Comparison of ENCODE assay signal across 8 cellular contexts in the genomic region with DNA sequence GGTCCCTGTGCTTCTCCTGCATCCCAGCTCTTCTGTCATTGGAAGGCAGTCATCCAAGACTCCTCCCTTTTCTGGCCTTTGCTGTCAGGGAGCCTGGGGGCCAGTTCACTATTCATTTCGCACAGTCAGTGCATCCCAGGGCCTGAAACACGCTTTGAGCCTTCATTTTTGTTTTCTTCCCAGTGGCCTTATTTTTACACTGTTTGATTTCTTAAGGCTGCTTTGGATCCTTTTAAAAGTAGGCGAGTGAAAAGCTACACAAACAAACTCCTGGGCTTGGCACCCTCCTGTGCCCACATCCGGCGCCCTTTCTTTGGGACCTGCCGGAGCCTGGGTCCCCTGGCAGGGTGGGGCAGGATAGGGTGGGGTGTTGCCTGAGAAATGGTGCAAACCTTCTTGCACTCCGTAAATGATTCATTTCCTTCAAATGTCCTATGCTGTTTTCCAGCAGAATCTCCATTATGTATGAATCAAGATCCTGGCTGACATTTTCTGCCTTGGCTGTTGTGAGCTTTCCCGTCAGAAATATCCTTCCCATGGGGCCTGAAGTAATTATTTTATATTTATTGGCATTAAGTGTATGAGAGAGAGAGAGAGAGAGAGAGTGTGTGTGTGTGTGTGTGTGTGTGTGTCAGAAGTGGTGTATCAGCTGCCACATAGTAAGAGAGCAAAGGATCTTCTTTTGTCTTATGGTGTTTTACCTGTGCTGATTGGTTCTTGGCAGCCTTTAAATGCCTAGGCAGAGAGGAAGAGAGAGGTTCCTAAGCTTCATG. TPM values are rescaled to one million over a fixed set of nuclear protein-coding genes. Genes with fewer than 3 reads are reported as not detected.
DNase-seq lines count a peak whose midpoint lies in the region; ATAC-seq and TF ChIP-seq lines count a peak whose summit lies in the region.

No MANE protein-coding gene starts in this region.

- no peak overlapping the region for H3K9ac ChIP-seq in HUES48 (ENCODE audit: low read depth, low read length)

- H3K4me3 ChIP-seq in HUES48 (ENCODE audit: low read depth, low read length) (no peak overlapping the region), lower lobe of right lung (no peak overlapping the region)

- no peaks in the 10 kb centered on the region for H3K27me3 ChIP-seq in HUES48 (ENCODE audit: control insufficient read depth, insufficient read depth, low read length)
- no peaks in the 10 kb centered on the region for H3K27me3 ChIP-seq in lower lobe of right lung (ENCODE audit: low read depth)

- H3K36me3 ChIP-seq in HUES48 (ENCODE audit: control insufficient read depth, insufficient read depth, low read length) (no peaks in the 10 kb centered on the region), lower lobe of right lung (no peaks in the 10 kb centered on the region)

- no peak for TF ChIP-seq CTCF in lower lobe of right lung (IDR thresholded peaks at IDR 0.05)

- ATAC-seq in lower lobe of right lung: peak; percentile 83 to 85
- no peak for ATAC-seq in HG03342 (IDR thresholded peaks at IDR 0.05; ENCODE audit: unreplicated experiment)

- H3K27ac ChIP-seq in HUES48 (ENCODE audit: low read depth, low read length): peak overlapping the region; percentile 40
- peak overlapping the region; percentile 77 for H3K27ac ChIP-seq in lower lobe of right lung

- DNase-seq in A172 (ENCODE audit: low spot score) (peak; percentile 77), astrocyte of the hippocampus (ENCODE audit: low read depth, low spot score) (peak; percentile 61), lower lobe of right lung (peak; percentile 77), NCI-H524 treated with DMSO at 0.1 percent for 48 hours (lab: John Stamatoyannopoulos, UW) (no peak), NCI-H1092 (lab: John Stamatoyannopoulos, UW) (no peak), MV-4-11 (lab: John Stamatoyannopoulos, UW) (no peak)

- intact Hi-C loops in lower lobe of right lung (cut with DNase I): no loop called here

- H3K4me1 ChIP-seq in HUES48 (ENCODE audit: control insufficient read depth, insufficient read depth, low read length) (peaks cover 45% of the 10 kb centered on the region), lower lobe of right lung (peaks cover 70% of the 10 kb centered on the region)

- H3K9me3 ChIP-seq in HUES48 (ENCODE audit: control insufficient read depth, insufficient read depth, low read length): peaks cover 4% of the 10 kb centered on the region; the same call in 1 of the 2 replicates
- no peaks in the 10 kb centered on the region for H3K9me3 ChIP-seq in lower lobe of right lung

RNA-seq across cellular contexts. Expression of a gene that starts 45.6 kb away (rescaled TPM):
- 12.1 and 28.1 TPM in 2 replicates for total RNA-seq in A172 (2014; rRNA removed; shearing (Covaris generic))
- 57.2 TPM for total RNA-seq in lower lobe of right lung

Comparison
In these comparisons a context has a peak if more than half of its experiments do, and no peak if none do; other contexts are left out.
1. DNase-seq: peak in A172 (single experiment), astrocyte of the hippocampus (single experiment) and lower lobe of right lung (single experiment); none in NCI-H524 treated with DMSO at 0.1 percent for 48 hours (single experiment), NCI-H1092 (single experiment) and MV-4-11 (single experiment).